8 cellular contexts compared by ENCODE assay signal in genomic region chr9:37529111-37529510, GRCh38. TPM values are rescaled to one million over a fixed set of nuclear protein-coding genes. Genes with fewer than 3 reads are reported as not detected.
A peak's percentile ranks its signal among the peaks of the same experiment; 100 is the strongest.
DNase-seq lines count a peak whose midpoint lies in the region; ATAC-seq, FAIRE-seq and TF ChIP-seq lines count a peak whose summit lies in the region.

No MANE protein-coding gene starts in this region.

- no peak for FAIRE-seq in small intestine (lab: Jason Lieb, UNC)

- no peaks in the 10 kb centered on the region for H3K4me1 ChIP-seq in small intestine (ENCODE audit: control insufficient read depth in 2 of 2, insufficient read depth in 1 of 2, low read depth in 1 of 2, low read length in 1 of 2)
- H3K4me1 ChIP-seq in ascending aorta = no peaks in the 10 kb centered on the region

- no peaks in the 10 kb centered on the region for H3K36me3 ChIP-seq in small intestine (ENCODE audit: control insufficient read depth in 2 of 2, insufficient read depth in 2 of 2, low read length in 2 of 2)
- H3K36me3 ChIP-seq in ascending aorta = peaks cover 7 to 53% of the 10 kb centered on the region in 2 donors

- peak overlapping the region; percentile 79 for H3K27ac Mint-ChIP-seq in activated naive CD4-positive, alpha-beta T cell treated with anti-CD3 and anti-CD28 coated beads, Interleukin-2, amount 10 ng/mL, durations not matched to agents 7 days and 5 days

- in situ Hi-C loops in KBM-7 (cut with MboI; ENCODE audit: low pct_unique_long_range_greater_than_20kb, low sequenced_read_pairs) = no loop called here

- CTCF ChIA-PET in activated naive CD4-positive, alpha-beta T cell treated with anti-CD3 and anti-CD28 coated beads, Interleukin-2, amount 10 ng/mL, durations not matched to agents 7 days and 5 days (lab: Charles Lee) = no interaction called here

- TF ChIP-seq CTCF in ascending aorta (IDR thresholded peaks at IDR 0.05) = no peak

- peak; percentile 12 for DNase-seq in NCI-H748 treated with DMSO at 0.1 percent for 48 hours (lab: John Stamatoyannopoulos, UW)
- DNase-seq in activated naive CD4-positive, alpha-beta T cell treated with anti-CD3 and anti-CD28 coated beads, Interleukin-2, amount 10 ng/mL, durations not matched to agents 7 days and 5 days = peak; percentile 55
- peak; percentile 32 for DNase-seq in small intestine
- DNase-seq in NK-92 treated with Interleukin-12 subunit alpha and Interleukin-12 subunit beta, amount 100 ng/mL, for 24 hours (lab: John Stamatoyannopoulos, UW) = no peak
- no peak for DNase-seq in KBM-7
- DNase-seq in ascending aorta (ENCODE audit: low spot score in 2 of 2) = no peak
- no peak for DNase-seq in cerebellar nuclear complex (lab: John Stamatoyannopoulos, UW)

- no peaks in the 10 kb centered on the region for H3K36me3 Mint-ChIP-seq in activated naive CD4-positive, alpha-beta T cell treated with anti-CD3 and anti-CD28 coated beads, Interleukin-2, amount 10 ng/mL, durations not matched to agents 7 days and 5 days

- ATAC-seq in GM21360 (IDR thresholded peaks at IDR 0.05; ENCODE audit: unreplicated experiment) = peak; percentile 57

- 81 to 87% (median 84%) methylated on average over 14 of the region's 14 CpGs for WGBS in small intestine, 3 donors

- peak overlapping the region in 1 of 2 donors; percentile 78 for H3K27ac ChIP-seq in small intestine (ENCODE audit: low read depth in 1 of 2, low read length in 1 of 2)
- no peak overlapping the region for H3K27ac ChIP-seq in ascending aorta

- peak overlapping the region; percentile 19 for H3K4me3 Mint-ChIP-seq in activated naive CD4-positive, alpha-beta T cell treated with anti-CD3 and anti-CD28 coated beads, Interleukin-2, amount 10 ng/mL, durations not matched to agents 7 days and 5 days

- H3K9me3 Mint-ChIP-seq in activated naive CD4-positive, alpha-beta T cell treated with anti-CD3 and anti-CD28 coated beads, Interleukin-2, amount 10 ng/mL, durations not matched to agents 7 days and 5 days = no peaks in the 10 kb centered on the region

- peaks cover 6% of the 10 kb centered on the region for H3K4me1 Mint-ChIP-seq in activated naive CD4-positive, alpha-beta T cell treated with anti-CD3 and anti-CD28 coated beads, Interleukin-2, amount 10 ng/mL, durations not matched to agents 7 days and 5 days

- H3K9me3 ChIP-seq in small intestine (ENCODE audit: control insufficient read depth, low read depth) (no peaks in the 10 kb centered on the region), ascending aorta (no peaks in the 10 kb centered on the region)

- intact Hi-C loops in ascending aorta (cut with DNase I) = no loop called here

- no peak overlapping the region for H3K4me3 ChIP-seq in small intestine (ENCODE audit: low read depth in 1 of 2, low read length in 2 of 2)
- H3K4me3 ChIP-seq in ascending aorta = no peak overlapping the region

- no peaks in the 10 kb centered on the region for H3K27me3 ChIP-seq in small intestine (ENCODE audit: control insufficient read depth in 2 of 2, insufficient read depth in 2 of 2, low read length in 2 of 2)
- H3K27me3 ChIP-seq in ascending aorta = no peaks in the 10 kb centered on the region

- no peaks in the 10 kb centered on the region for H3K27me3 Mint-ChIP-seq in activated naive CD4-positive, alpha-beta T cell treated with anti-CD3 and anti-CD28 coated beads, Interleukin-2, amount 10 ng/mL, durations not matched to agents 7 days and 5 days

RNA-seq across cellular contexts. Expression of gene POLR1E, which starts 43.4 kb away (rescaled TPM):
- polyA plus RNA-seq in small intestine = 10 to 100 TPM in 1 of 3 donors, 1 to 10 TPM in 2; 2.2 to 20.3 (median 7.3) TPM
- 18.0 TPM for total RNA-seq in ascending aorta

RNA-seq across cellular contexts. Expression of gene FBXO10, which starts 47.1 kb away (rescaled TPM):
- polyA plus RNA-seq in small intestine = 1 to 10 TPM; 1.4 to 2.8 (median 2.0) TPM
- total RNA-seq in ascending aorta = 8.2 TPM

Comparison
In these comparisons a context has a peak if more than half of its experiments do, and no peak if none do; other contexts are left out.
1. DNase-seq: peak in NCI-H748 treated with DMSO at 0.1 percent for 48 hours (single experiment), activated naive CD4-positive, alpha-beta T cell treated with anti-CD3 and anti-CD28 coated beads, Interleukin-2, amount 10 ng/mL, durations not matched to agents 7 days and 5 days (single experiment) and small intestine (single experiment); none in NK-92 treated with Interleukin-12 subunit alpha and Interleukin-12 subunit beta, amount 100 ng/mL, for 24 hours (single experiment), KBM-7 (single experiment), ascending aorta (0 of 2) and cerebellar nuclear complex (0 of 2).